23 cellular contexts compared by ENCODE assay signal in the genomic region with DNA sequence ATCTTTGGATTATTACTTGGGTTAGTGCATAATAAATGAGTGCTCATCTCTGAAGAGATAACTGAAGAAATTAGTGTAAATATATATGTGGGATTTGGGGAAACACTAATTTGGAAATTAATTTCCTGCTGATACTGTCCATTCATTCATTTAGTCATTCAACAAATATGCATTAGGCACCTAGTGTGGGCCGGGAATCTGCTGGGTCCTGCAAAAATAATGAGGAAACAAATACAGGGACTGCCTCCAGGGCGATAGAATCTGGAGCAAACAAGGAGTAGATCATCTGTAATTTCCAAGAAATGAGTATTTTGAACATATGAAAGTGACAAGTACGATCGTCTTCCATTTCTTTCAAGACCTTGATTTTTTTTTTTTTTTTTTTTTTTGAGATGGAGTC.
"Had no signal": no experiment of that assay in that cellular context is flagged by ENCODE, and none has a peak within 500 bp of the region (broad histone marks: within the 10 kb centered on the region; RNA-seq: fewer than 3 reads in every experiment).

No MANE protein-coding gene starts in this region.

- H3K4me1 ChIP-seq: colonic mucosa, esophagus muscularis mucosa, gastrocnemius medialis, left lung, lower lobe of right lung had no signal

- H3K27ac ChIP-seq: colonic mucosa, esophagus muscularis mucosa, gastrocnemius medialis, heart right ventricle, left lung, lower lobe of right lung had no signal

- H3K36me3 Mint-ChIP-seq: memory B cell had no signal

- H3K9me3 ChIP-seq: colonic mucosa, esophagus muscularis mucosa, gastrocnemius medialis, heart right ventricle, left lung, lower lobe of right lung had no signal

- H3K4me3 Mint-ChIP-seq: dendritic cell treated with granulocyte-macrophage colony-stimulating factor and Interleukin-4, amounts not matched to agents 40 ng/mL and 50 ng/mL, for 4 days; effector memory CD8-positive, alpha-beta T cell; endodermal cell; memory B cell; naive thymus-derived CD4-positive, alpha-beta T cell had no signal

- DNase-seq: colonic mucosa; cortex of kidney; effector CD8-positive, alpha-beta T cell; effector memory CD8-positive, alpha-beta T cell; endodermal cell; foreskin melanocyte; gastrocnemius medialis; glutamatergic neuron; head of caudate nucleus; heart right ventricle; hippocampal formation; left cardiac atrium; left lung; left ventricle myocardium superior; lower lobe of right lung; midbrain; naive thymus-derived CD4-positive, alpha-beta T cell had no signal

- H3K4me3 ChIP-seq: colonic mucosa, esophagus muscularis mucosa, gastrocnemius medialis, heart right ventricle, left lung, lower lobe of right lung had no signal

- ATAC-seq: effector memory CD8-positive, alpha-beta T cell; gastrocnemius medialis; heart right ventricle; left cardiac atrium; left lung; left ventricle myocardium superior; lower lobe of right lung; naive thymus-derived CD4-positive, alpha-beta T cell had no signal

- H3K27ac Mint-ChIP-seq: dendritic cell treated with granulocyte-macrophage colony-stimulating factor and Interleukin-4, amounts not matched to agents 40 ng/mL and 50 ng/mL, for 4 days; effector memory CD8-positive, alpha-beta T cell; endodermal cell; memory B cell; naive thymus-derived CD4-positive, alpha-beta T cell had no signal

- H3K9me3 Mint-ChIP-seq: dendritic cell treated with granulocyte-macrophage colony-stimulating factor and Interleukin-4, amounts not matched to agents 40 ng/mL and 50 ng/mL, for 4 days; endodermal cell; memory B cell had no signal

- H3K27me3 Mint-ChIP-seq: dendritic cell treated with granulocyte-macrophage colony-stimulating factor and Interleukin-4, amounts not matched to agents 40 ng/mL and 50 ng/mL, for 4 days; effector memory CD8-positive, alpha-beta T cell; memory B cell; naive thymus-derived CD4-positive, alpha-beta T cell had no signal

- FAIRE-seq: endometrium, islet of Langerhans, keratinocyte had no signal

- H3K27me3 ChIP-seq: colonic mucosa, esophagus muscularis mucosa, gastrocnemius medialis, heart right ventricle, left lung had no signal

- H3K4me1 Mint-ChIP-seq: memory B cell; naive thymus-derived CD4-positive, alpha-beta T cell had no signal

- H3K36me3 ChIP-seq: colonic mucosa, esophagus muscularis mucosa, gastrocnemius medialis, heart right ventricle, left lung, lower lobe of right lung had no signal
